In genomic region chr18:53886066-53886465, GRCh38 we compare ENCODE assay signal across 24 cellular contexts.
"Had no signal": no experiment of that assay in that cellular context is flagged by ENCODE, and none has a peak within 500 bp of the region (broad histone marks: within the 10 kb centered on the region; RNA-seq: fewer than 3 reads in every experiment).

No MANE protein-coding gene starts in this region.

- H3K4me1 ChIP-seq: esophagus muscularis mucosa, gastroesophageal sphincter, neural progenitor cell, pancreas, prostate gland, spleen, testis, tibial nerve had no signal

- ATAC-seq: gastroesophageal sphincter; left colon; natural killer cell; pancreas; sciatic nerve; stimulated activated naive B cell treated with anti-CD40 and anti-IgM and Interleukin-4, amounts not matched to agents 10 μg/mL and 1 μg/mL and 100 μg/mL, for 72 hours; stimulated activated naive CD8-positive, alpha-beta T cell treated with anti-CD3 and anti-CD28 coated beads, Interleukin-15, amount 100 ng/mL, for 72 hours had no signal

- H3K4me3 ChIP-seq: coronary artery, dorsolateral prefrontal cortex, esophagus muscularis mucosa, gastroesophageal sphincter, neural progenitor cell, pancreas, prostate gland, spleen, testis, tibial nerve had no signal

- H3K27ac ChIP-seq: coronary artery, dorsolateral prefrontal cortex, esophagus muscularis mucosa, gastroesophageal sphincter, neural progenitor cell, pancreas, prostate gland, spleen, testis, tibial nerve had no signal

- H3K36me3 ChIP-seq: esophagus muscularis mucosa, gastroesophageal sphincter, neural progenitor cell, pancreas, prostate gland, spleen, tibial nerve had no signal

- H3K27me3 ChIP-seq: esophagus muscularis mucosa, gastroesophageal sphincter, neural progenitor cell, pancreas, spleen, testis, tibial nerve had no signal

- H3K9me3 ChIP-seq: esophagus muscularis mucosa, gastroesophageal sphincter, pancreas, prostate gland, spleen, testis, tibial nerve had no signal

- DNase-seq: central memory CD4-positive, alpha-beta T cell; dorsolateral prefrontal cortex; effector CD8-positive, alpha-beta T cell; foreskin fibroblast; immature natural killer cell; left colon; natural killer cell; nucleus accumbens; pancreas; retina; spleen; stimulated activated CD4-positive, alpha-beta T cell treated with anti-CD3 and anti-CD28 coated beads, Interleukin-15, amount 100 ng/mL, for 24 hours; stimulated activated CD4-positive, alpha-beta T cell treated with anti-CD3 and anti-CD28 coated beads, Interleukin-1b, Interleukin-23, amount 100 ng/mL, for 48 hours; stimulated activated CD4-positive, alpha-beta T cell treated with anti-CD3 and anti-CD28 coated beads, Interleukin-4, amount 100 ng/mL, for 4 hours; stimulated activated naive B cell treated with anti-CD40 and anti-IgM and Interleukin-4, amounts not matched to agents 10 μg/mL and 1 μg/mL and 100 μg/mL, for 72 hours; stimulated activated naive CD8-positive, alpha-beta T cell treated with anti-CD3 and anti-CD28 coated beads, Interleukin-15, amount 100 ng/mL, for 72 hours; testis had no signal
